In genomic region chr17:39658760-39659159, GRCh38 we compare ENCODE assay signal across 23 cellular contexts. TPM values are rescaled to one million over a fixed set of nuclear protein-coding genes. Genes with fewer than 3 reads are reported as not detected.
A peak's percentile ranks its signal among the peaks of the same experiment; 100 is the strongest.
DNase-seq lines count a peak whose midpoint lies in the region; ATAC-seq and TF ChIP-seq lines count a peak whose summit lies in the region.
"Had no signal": no experiment of that assay in that cellular context is flagged by ENCODE, and none has a peak within 500 bp of the region (broad histone marks: within the 10 kb centered on the region; RNA-seq: fewer than 3 reads in every experiment).

No MANE protein-coding gene starts in this region.

- H3K4me1 ChIP-seq in breast epithelium (peaks cover 0 to 9% of the 10 kb centered on the region in 2 donors), upper lobe of right lung (peaks cover 35% of the 10 kb centered on the region)
- H3K4me1 ChIP-seq: pancreas had no signal

- TF ChIP-seq POLR2A in breast epithelium (IDR thresholded peaks at IDR 0.05): no peak

- no peak for ATAC-seq in upper lobe of right lung
- ATAC-seq: effector memory CD8-positive, alpha-beta T cell; natural killer cell had no signal

- CTCF ChIA-PET in MCF 10A (lab: Yijun Ruan, JAX): no interaction called here

- H3K27me3 Mint-ChIP-seq in MCF 10A (ENCODE audit: insufficient read depth, unreplicated experiment): no peaks in the 10 kb centered on the region
- no peaks in the 10 kb centered on the region for H3K27me3 Mint-ChIP-seq in T-helper 2 cell treated with Interferon-gamma antibody and Interleukin-4, amounts not matched to agents 5 μg/mL and 100 μg/mL, for 36 hours (ENCODE audit: low read depth)
- H3K27me3 Mint-ChIP-seq: effector memory CD8-positive, alpha-beta T cell had no signal

- no peaks in the 10 kb centered on the region for H3K9me3 Mint-ChIP-seq in MCF 10A (ENCODE audit: unreplicated experiment)
- no peaks in the 10 kb centered on the region for H3K9me3 Mint-ChIP-seq in T-helper 2 cell treated with Interferon-gamma antibody and Interleukin-4, amounts not matched to agents 5 μg/mL and 100 μg/mL, for 36 hours
- H3K9me3 Mint-ChIP-seq: effector memory CD8-positive, alpha-beta T cell; H9; natural killer cell had no signal

- intact Hi-C loops in breast epithelium (cut with DNase I; ENCODE audit: low total_unique reads): no loop called here
- intact Hi-C loops in MCF 10A (cut with micrococcal nuclease): no loop called here
- intact Hi-C loops in dorsolateral prefrontal cortex (cut with DNase I): no loop called here
- intact Hi-C loops in upper lobe of right lung (cut with DNase I): no loop called here

- no TSS peak for BruUV-seq in MCF 10A (replicated peaks; lab: Mats Ljungman, UMichigan)

- H3K4me1 Mint-ChIP-seq in MCF 10A (ENCODE audit: insufficient read depth, unreplicated experiment): no peaks in the 10 kb centered on the region
- peaks cover 3% of the 10 kb centered on the region for H3K4me1 Mint-ChIP-seq in T-helper 2 cell treated with Interferon-gamma antibody and Interleukin-4, amounts not matched to agents 5 μg/mL and 100 μg/mL, for 36 hours (ENCODE audit: low read depth)

- peaks cover 6% of the 10 kb centered on the region for H3K36me3 ChIP-seq in breast epithelium
- peaks cover 54% of the 10 kb centered on the region for H3K36me3 ChIP-seq in upper lobe of right lung

- no peak overlapping the region for H3K27ac Mint-ChIP-seq in MCF 10A (ENCODE audit: low read depth, unreplicated experiment)
- H3K27ac Mint-ChIP-seq in T-helper 2 cell treated with Interferon-gamma antibody and Interleukin-4, amounts not matched to agents 5 μg/mL and 100 μg/mL, for 36 hours: no peak overlapping the region
- H3K27ac Mint-ChIP-seq: effector memory CD8-positive, alpha-beta T cell; natural killer cell had no signal

- no peak overlapping the region for H3K4me3 ChIP-seq in breast epithelium
- H3K4me3 ChIP-seq in dorsolateral prefrontal cortex: no peak overlapping the region
- no peak overlapping the region for H3K4me3 ChIP-seq in upper lobe of right lung
- H3K4me3 ChIP-seq: pancreas, thoracic aorta had no signal

- POLR2A ChIA-PET in MCF 10A (lab: Yijun Ruan, JAX): interaction anchor here (0.6 kb wide), 1 partner anchor 108 kb away, joined by 3 read pairs; no protein-coding TSS in a partner anchor

- H3K9me3 ChIP-seq in breast epithelium: no peaks in the 10 kb centered on the region
- H3K9me3 ChIP-seq in upper lobe of right lung: no peaks in the 10 kb centered on the region
- H3K9me3 ChIP-seq: pancreas, thoracic aorta had no signal

- H3K27ac ChIP-seq in breast epithelium (peak overlapping the region; percentile 19 to 82), dorsolateral prefrontal cortex (peak overlapping the region in 54 of 59 donors; percentile 4 to 95 (median 70)), upper lobe of right lung (peak overlapping the region; percentile 80)
- H3K27ac ChIP-seq: pancreas, thoracic aorta had no signal

- no peak for TF ChIP-seq CTCF in breast epithelium (IDR thresholded peaks at IDR 0.05)
- TF ChIP-seq CTCF in MCF 10A (IDR thresholded peaks at IDR 0.05; ENCODE audit: unreplicated experiment): no peak
- no peak for TF ChIP-seq CTCF in dorsolateral prefrontal cortex (IDR thresholded peaks at IDR 0.05 in 54 of 56, conservative IDR thresholded peaks at IDR 0.05 in 2 of 56; ENCODE audit: low read depth in 1 of 56, partially characterized antibody in 56 of 56)
- no peak for TF ChIP-seq CTCF in upper lobe of right lung (IDR thresholded peaks at IDR 0.05)

- DNase-seq in breast epithelium (ENCODE audit: low spot score in 2 of 2): no peak
- DNase-seq in MCF 10A (ENCODE audit: unreplicated experiment): no peak
- no peak for DNase-seq in dorsolateral prefrontal cortex
- peak; percentile 73 for DNase-seq in putamen (ENCODE audit: low spot score)
- no peak for DNase-seq in upper lobe of right lung
- no peak for DNase-seq in NCI-H2081 (lab: John Stamatoyannopoulos, UW)
- DNase-seq in T-helper 2 cell treated with Interferon-gamma antibody and Interleukin-4, amounts not matched to agents 5 μg/mL and 100 μg/mL, for 36 hours (ENCODE audit: low spot score): no peak
- DNase-seq in OCI-M2 (lab: John Stamatoyannopoulos, UW; ENCODE audit: unreplicated experiment): no peak
- DNase-seq: activated gamma-delta T cell; aorta; C1 segment of cervical spinal cord; effector memory CD8-positive, alpha-beta T cell; glutamatergic neuron; H9; mammary epithelial cell; natural killer cell; NCI-H1105 treated with DMSO at 0.1 percent for 48 hours; NCI-H524 treated with DMSO at 0.1 percent for 48 hours; pancreas; stimulated activated CD4-positive, alpha-beta T cell treated with anti-CD3 and anti-CD28 coated beads, Interleukin-4, amount 100 ng/mL, for 1 hour had no signal

- H3K4me3 Mint-ChIP-seq in MCF 10A (ENCODE audit: unreplicated experiment): no peak overlapping the region
- H3K4me3 Mint-ChIP-seq in T-helper 2 cell treated with Interferon-gamma antibody and Interleukin-4, amounts not matched to agents 5 μg/mL and 100 μg/mL, for 36 hours: no peak overlapping the region
- H3K4me3 Mint-ChIP-seq: effector memory CD8-positive, alpha-beta T cell; H9; natural killer cell had no signal

- H3K27me3 ChIP-seq in breast epithelium (no peaks in the 10 kb centered on the region), dorsolateral prefrontal cortex (no peaks in the 10 kb centered on the region), upper lobe of right lung (no peaks in the 10 kb centered on the region)
- H3K27me3 ChIP-seq: pancreas had no signal

- peaks cover 20% of the 10 kb centered on the region for H3K36me3 Mint-ChIP-seq in MCF 10A (ENCODE audit: insufficient read depth, unreplicated experiment)
- peaks cover 18% of the 10 kb centered on the region for H3K36me3 Mint-ChIP-seq in T-helper 2 cell treated with Interferon-gamma antibody and Interleukin-4, amounts not matched to agents 5 μg/mL and 100 μg/mL, for 36 hours (ENCODE audit: low read depth)
- H3K36me3 Mint-ChIP-seq: natural killer cell had no signal

RNA-seq across cellular contexts. Expression of gene TCAP, which starts 6.4 kb away (rescaled TPM):
- under 1 TPM; 0.48 to 0.73 (median 0.66) TPM for total RNA-seq in breast epithelium
- total RNA-seq in MCF 10A (2022): 0.37 and 0.71 TPM in 2 replicates
- 10 to 100 TPM in 8 of 120 experiments, 1 to 10 TPM in 112; 1.6 to 14.9 (median 4.8) TPM for total RNA-seq in dorsolateral prefrontal cortex
- total RNA-seq in upper lobe of right lung: 5.3 TPM

RNA-seq across cellular contexts. Expression of gene PNMT, which starts 9.5 kb away (rescaled TPM):
- total RNA-seq in breast epithelium: 1 to 10 TPM; 1.6 to 9.5 (median 5.1) TPM
- total RNA-seq in MCF 10A (2022): not detected in 2 replicates
- 10 to 100 TPM in 15 of 120 experiments, 1 to 10 TPM in 105; 1.4 to 15.3 (median 6.7) TPM for total RNA-seq in dorsolateral prefrontal cortex
- total RNA-seq in upper lobe of right lung: 4.3 TPM
- total RNA-seq: mammary epithelial cell; OCI-LY7; T-helper 1 cell treated with Interleukin-12 subunit alpha and Interleukin-12 subunit beta and Interleukin-4 antibody, amounts not matched to agents 30 ng/mL and 1 ng/mL, for 36 hours had no signal

RNA-seq across cellular contexts. Expression of gene STARD3, which starts 21.8 kb away (rescaled TPM):
- 10 to 100 TPM; 37.0 to 43.9 (median 42.0) TPM for total RNA-seq in breast epithelium
- 30.1 and 31.1 TPM in 2 replicates for total RNA-seq in MCF 10A (2022)
- total RNA-seq in dorsolateral prefrontal cortex: 100 to 1,000 TPM in 9 of 120 experiments, 10 to 100 TPM in 111; 45.7 to 129 (median 71.4) TPM
- total RNA-seq in upper lobe of right lung: 78.2 TPM

RNA-seq across cellular contexts. Expression of gene PGAP3, which starts 29.1 kb away (rescaled TPM):
- total RNA-seq in breast epithelium (10 to 100 TPM; 11.7 to 23.7 (median 21.6) TPM), MCF 10A (2022) (10.0 and 13.2 TPM in 2 replicates), dorsolateral prefrontal cortex (10 to 100 TPM; 14.2 to 41.1 (median 27.6) TPM), upper lobe of right lung (24.5 TPM)

RNA-seq across cellular contexts. Expression of gene PPP1R1B, which starts 32.0 kb away (rescaled TPM):
- 10 to 100 TPM; 22.6 to 71.3 (median 67.5) TPM for total RNA-seq in breast epithelium
- not detected in 2 replicates for total RNA-seq in MCF 10A (2022)
- total RNA-seq in dorsolateral prefrontal cortex: 100 to 1,000 TPM in 119 of 120 experiments, 10 to 100 TPM in 1; 65.3 to 449 (median 214) TPM
- 25.1 TPM for total RNA-seq in upper lobe of right lung
- total RNA-seq: natural killer cell; OCI-LY7; T-helper 1 cell treated with Interleukin-12 subunit alpha and Interleukin-12 subunit beta and Interleukin-4 antibody, amounts not matched to agents 30 ng/mL and 1 ng/mL, for 36 hours had no signal
